In the genomic region with DNA sequence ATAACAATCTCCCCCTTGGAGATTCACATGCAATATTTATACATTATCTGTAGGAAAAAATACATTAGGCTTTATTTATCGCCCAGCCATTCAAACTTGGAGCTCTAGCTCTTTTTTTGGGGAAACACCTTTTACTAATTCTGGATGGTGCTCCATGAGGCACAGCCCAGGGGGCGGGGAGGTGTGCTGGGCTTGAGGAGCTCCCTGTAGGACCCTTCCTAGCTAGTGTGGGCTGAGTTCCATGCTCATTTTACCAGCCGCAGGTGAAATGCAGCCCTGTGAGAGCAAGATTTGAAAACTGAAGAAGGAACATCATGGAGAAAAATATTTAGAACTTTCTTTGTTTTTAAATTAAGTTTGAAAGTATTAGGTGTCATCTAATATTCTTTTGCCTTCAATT, we compare ENCODE assay signal across 36 cellular contexts.
"Had no signal": no experiment of that assay in that cellular context is flagged by ENCODE, and none has a peak within 500 bp of the region (broad histone marks: within the 10 kb centered on the region; RNA-seq: fewer than 3 reads in every experiment).

No MANE protein-coding gene starts in this region.

- H3K9me3 Mint-ChIP-seq: activated B cell treated with CpG ODN at 0.5 μM for 24 hours; activated CD4-positive, alpha-beta memory T cell treated with anti-CD3 and anti-CD28 coated beads for 36 hours; activated CD8-positive, alpha-beta T cell treated with anti-CD3 and anti-CD28 coated beads for 36 hours; activated naive CD4-positive, alpha-beta T cell treated with anti-CD3 and anti-CD28 coated beads, Interleukin-2, amount 10 ng/mL, durations not matched to agents 7 days and 5 days; activated naive CD8-positive, alpha-beta T cell treated with anti-CD3 and anti-CD28 coated beads for 36 hours; activated T-cell treated with anti-CD3 and anti-CD28 coated beads, Interleukin-2, amount 50 U/mL, for 72 hours; activated T-helper 1 cell treated with anti-CD3 and anti-CD28 coated beads, Interleukin-12 subunit alpha, Interleukin-12 subunit beta, Interleukin-2, Interleukin-4 antibody, amounts not matched to agents 30 ng/mL and 10 ng/mL and 1 ng/mL, durations not matched to agents 14 hours and 24 hours and 36 hours; activated T-helper 17 cell treated with anti-CD3 and anti-CD28 coated beads, Interleukin-2, amount 50 U/mL, for 72 hours; brain; central memory CD8-positive, alpha-beta T cell; T-helper 1 cell treated with Interleukin-12 subunit alpha and Interleukin-12 subunit beta and Interleukin-4 antibody, amounts not matched to agents 30 μg/mL and 1 μg/mL, for 36 hours; T-helper 2 cell treated with Interferon-gamma antibody and Interleukin-4, amounts not matched to agents 5 μg/mL and 100 μg/mL, for 36 hours had no signal

- H3K9me3 ChIP-seq: adrenal gland, ascending aorta had no signal

- H3K27me3 ChIP-seq: adrenal gland, ascending aorta, cardiac muscle cell had no signal

- DNase-seq: activated B cell treated with CpG ODN at 0.5 μM for 24 hours; activated CD4-positive, alpha-beta memory T cell treated with anti-CD3 and anti-CD28 coated beads for 36 hours; activated CD4-positive, alpha-beta T cell treated with anti-CD3 and anti-CD28 coated beads for 4 hours; activated CD4-positive, alpha-beta T cell treated with anti-CD3 and anti-CD28 coated beads, Interleukin-2, amount 10 ng/mL, durations not matched to agents 24 days and 14 days; activated CD4-positive, alpha-beta T cell treated with anti-CD3 and anti-CD28 coated beads, Interleukin-2, amount 50 U/mL, for 1 hour; activated CD4-positive, alpha-beta T cell treated with anti-CD3 and anti-CD28 coated beads, Interleukin-2, amount 50 U/mL, for 4 hours; activated CD4-positive, CD25-positive, alpha-beta regulatory T cell treated with anti-CD3 and anti-CD28 coated beads, Interleukin-2, amount 50 U/mL, for 72 hours; activated CD8-positive, alpha-beta memory T cell treated with anti-CD3 and anti-CD28 coated beads, Interleukin-2, amount 50 U/mL, for 4 hours; activated CD8-positive, alpha-beta T cell treated with anti-CD3 and anti-CD28 coated beads for 36 hours; activated effector memory CD4-positive, alpha-beta T cell treated with anti-CD3 and anti-CD28 coated beads, Interleukin-2, amount 50 U/mL, for 16 hours; activated gamma-delta T cell treated with Interleukin-2 at 50 U/mL for 16 hours; activated naive CD4-positive, alpha-beta T cell; activated naive CD4-positive, alpha-beta T cell treated with anti-CD3 and anti-CD28 coated beads, Interleukin-2, amount 10 ng/mL, durations not matched to agents 7 days and 5 days; activated naive CD8-positive, alpha-beta T cell treated with anti-CD3 and anti-CD28 coated beads for 36 hours; activated T-cell treated with anti-CD3 and anti-CD28 coated beads for 4 hours; activated T-cell treated with anti-CD3 and anti-CD28 coated beads, Interleukin-2, amount 50 U/mL, for 1 hour; activated T-cell treated with anti-CD3 and anti-CD28 coated beads, Interleukin-2, amount 50 U/mL, for 4 hours; activated T-cell treated with anti-CD3 and anti-CD28 coated beads, Interleukin-2, amount 50 U/mL, for 72 hours; adrenal gland; amniotic stem cell; caudate nucleus; cerebellar nuclear complex; SW 1271; T-helper 1 cell; T-helper 2 cell; T-helper 9 cell had no signal

- H3K4me1 ChIP-seq: adrenal gland, ascending aorta had no signal

- H3K4me3 Mint-ChIP-seq: activated B cell treated with CpG ODN at 0.5 μM for 24 hours; activated CD4-positive, alpha-beta memory T cell treated with anti-CD3 and anti-CD28 coated beads for 36 hours; activated CD4-positive, alpha-beta T cell treated with anti-CD3 and anti-CD28 coated beads, Interleukin-2, amount 10 ng/mL, durations not matched to agents 24 days and 14 days; activated CD8-positive, alpha-beta T cell treated with anti-CD3 and anti-CD28 coated beads for 36 hours; activated naive CD4-positive, alpha-beta T cell treated with anti-CD3 and anti-CD28 coated beads, Interleukin-2, amount 10 ng/mL, durations not matched to agents 7 days and 5 days; activated naive CD8-positive, alpha-beta T cell treated with anti-CD3 and anti-CD28 coated beads for 36 hours; activated T-cell treated with anti-CD3 and anti-CD28 coated beads, Interleukin-2, amount 50 U/mL, for 4 hours; activated T-cell treated with anti-CD3 and anti-CD28 coated beads, Interleukin-2, amount 50 U/mL, for 72 hours; activated T-helper 1 cell treated with anti-CD3 and anti-CD28 coated beads, Interleukin-12 subunit alpha, Interleukin-12 subunit beta, Interleukin-2, Interleukin-4 antibody, amounts not matched to agents 30 ng/mL and 10 ng/mL and 1 ng/mL, durations not matched to agents 14 hours and 24 hours and 36 hours; activated T-helper 17 cell treated with anti-CD3 and anti-CD28 coated beads, Interleukin-2, amount 50 U/mL, for 72 hours; brain; central memory CD8-positive, alpha-beta T cell; T-helper 1 cell treated with Interleukin-12 subunit alpha and Interleukin-12 subunit beta and Interleukin-4 antibody, amounts not matched to agents 30 μg/mL and 1 μg/mL, for 36 hours; T-helper 2 cell treated with Interferon-gamma antibody and Interleukin-4, amounts not matched to agents 5 μg/mL and 100 μg/mL, for 36 hours had no signal

- H3K27ac Mint-ChIP-seq: activated B cell treated with CpG ODN at 0.5 μM for 24 hours; activated CD4-positive, alpha-beta memory T cell treated with anti-CD3 and anti-CD28 coated beads for 36 hours; activated CD4-positive, alpha-beta T cell treated with anti-CD3 and anti-CD28 coated beads, Interleukin-2, amount 10 ng/mL, durations not matched to agents 24 days and 14 days; activated CD8-positive, alpha-beta T cell treated with anti-CD3 and anti-CD28 coated beads for 36 hours; activated naive CD4-positive, alpha-beta T cell treated with anti-CD3 and anti-CD28 coated beads, Interleukin-2, amount 10 ng/mL, durations not matched to agents 7 days and 5 days; activated naive CD4-positive, alpha-beta T cell treated with anti-CD3 and anti-CD28 coated beads, Interleukin-2, amount 50 U/mL, for 72 hours; activated naive CD8-positive, alpha-beta T cell treated with anti-CD3 and anti-CD28 coated beads for 36 hours; activated T-cell treated with anti-CD3 and anti-CD28 coated beads, Interleukin-2, amount 50 U/mL, for 72 hours; activated T-helper 1 cell treated with anti-CD3 and anti-CD28 coated beads, Interleukin-12 subunit alpha, Interleukin-12 subunit beta, Interleukin-2, Interleukin-4 antibody, amounts not matched to agents 30 ng/mL and 10 ng/mL and 1 ng/mL, durations not matched to agents 14 hours and 24 hours and 36 hours; activated T-helper 17 cell treated with anti-CD3 and anti-CD28 coated beads, Interleukin-2, amount 50 U/mL, for 72 hours; brain; T-helper 1 cell treated with Interleukin-12 subunit alpha and Interleukin-12 subunit beta and Interleukin-4 antibody, amounts not matched to agents 30 μg/mL and 1 μg/mL, for 36 hours; T-helper 2 cell treated with Interferon-gamma antibody and Interleukin-4, amounts not matched to agents 5 μg/mL and 100 μg/mL, for 36 hours had no signal

- ATAC-seq: activated CD8-positive, alpha-beta T cell treated with anti-CD3 and anti-CD28 coated beads for 36 hours; activated naive CD4-positive, alpha-beta T cell treated with anti-CD3 and anti-CD28 coated beads, Interleukin-2, amount 50 U/mL, for 72 hours; activated T-cell treated with anti-CD3 and anti-CD28 coated beads, Interleukin-2, amount 50 U/mL, for 4 hours; activated T-cell treated with anti-CD3 and anti-CD28 coated beads, Interleukin-2, amount 50 U/mL, for 72 hours; activated T-helper 17 cell treated with anti-CD3 and anti-CD28 coated beads, Interleukin-2, amount 50 U/mL, for 72 hours had no signal

- H3K4me3 ChIP-seq: adrenal gland, ascending aorta, cardiac muscle cell had no signal

- H3K27ac ChIP-seq: adrenal gland, ascending aorta, cardiac muscle cell, VCaP had no signal

- H3K4me1 Mint-ChIP-seq: activated B cell treated with CpG ODN at 0.5 μM for 24 hours; activated CD4-positive, alpha-beta T cell treated with anti-CD3 and anti-CD28 coated beads, Interleukin-2, amount 10 ng/mL, durations not matched to agents 24 days and 14 days; activated naive CD4-positive, alpha-beta T cell treated with anti-CD3 and anti-CD28 coated beads, Interleukin-2, amount 10 ng/mL, durations not matched to agents 7 days and 5 days; activated naive CD8-positive, alpha-beta T cell treated with anti-CD3 and anti-CD28 coated beads for 36 hours; activated T-helper 17 cell treated with anti-CD3 and anti-CD28 coated beads, Interleukin-2, amount 50 U/mL, for 72 hours; central memory CD8-positive, alpha-beta T cell had no signal

- H3K27me3 Mint-ChIP-seq: activated B cell treated with CpG ODN at 0.5 μM for 24 hours; activated CD4-positive, alpha-beta memory T cell treated with anti-CD3 and anti-CD28 coated beads for 36 hours; activated CD4-positive, alpha-beta T cell treated with anti-CD3 and anti-CD28 coated beads, Interleukin-2, amount 10 ng/mL, durations not matched to agents 24 days and 14 days; activated CD8-positive, alpha-beta T cell treated with anti-CD3 and anti-CD28 coated beads for 36 hours; activated naive CD4-positive, alpha-beta T cell treated with anti-CD3 and anti-CD28 coated beads, Interleukin-2, amount 10 ng/mL, durations not matched to agents 7 days and 5 days; activated naive CD8-positive, alpha-beta T cell treated with anti-CD3 and anti-CD28 coated beads for 36 hours; activated T-helper 17 cell treated with anti-CD3 and anti-CD28 coated beads, Interleukin-2, amount 50 U/mL, for 72 hours; brain; central memory CD8-positive, alpha-beta T cell had no signal
